24 cellular contexts compared by ENCODE assay signal in the genomic region with DNA sequence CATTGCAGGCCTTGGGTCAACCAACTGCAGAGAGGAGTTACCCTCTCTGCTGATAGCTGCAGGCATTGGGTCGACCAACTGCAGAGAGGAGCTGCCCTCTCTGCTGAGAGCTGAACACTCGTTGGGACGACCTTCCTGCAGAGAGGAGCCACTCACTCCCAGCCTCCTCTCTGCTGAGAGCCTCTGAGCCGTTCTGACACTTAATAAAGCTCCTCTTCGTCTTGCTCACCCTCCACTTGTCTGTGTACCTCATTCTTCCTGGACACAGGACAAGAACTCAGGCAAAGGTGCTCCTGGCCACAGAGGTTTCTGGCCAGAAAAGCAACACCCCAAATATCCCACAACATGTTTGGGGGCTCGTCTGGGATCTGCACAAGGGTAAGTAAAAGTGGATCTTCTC. TPM values are rescaled to one million over a fixed set of nuclear protein-coding genes. Genes with fewer than 3 reads are reported as not detected.
"Had no signal": no experiment of that assay in that cellular context is flagged by ENCODE, and none has a peak within 500 bp of the region (broad histone marks: within the 10 kb centered on the region; RNA-seq: fewer than 3 reads in every experiment).

No MANE protein-coding gene starts in this region.

- H3K4me1 ChIP-seq: SJCRH30 had no signal

- DNase-seq: Kasumi-1; MM.1S; NCI-H1092 treated with DMSO at 0.1 percent for 48 hours; NCI-H1436; NCI-H187; NCI-H2029; NCI-H2081 treated with DMSO at 0.1 percent for 48 hours; NCI-H2171; NCI-H226; NCI-H446; NCI-H510A; NCI-H524 treated with DMSO at 0.1 percent for 48 hours; NCI-H69; NCI-H774; NK-92 treated with Interleukin-12 subunit alpha and Interleukin-12 subunit beta, amount 100 ng/mL, for 24 hours; SHP77 treated with DMSO at 0.1 percent for 48 hours; SJCRH30 had no signal

- H3K9me3 ChIP-seq: SJCRH30 had no signal

- H3K27me3 ChIP-seq: SJCRH30 had no signal

- H3K27ac Mint-ChIP-seq: IgD-negative memory B cell had no signal

- ATAC-seq: K562, Panc1, SK-N-SH treated with all-trans-retinoic acid at 6 μM for 48 hours had no signal

- H3K36me3 ChIP-seq: SJCRH30 had no signal

- H3K4me2 ChIP-seq: KMS-11 had no signal

- H3K4me3 ChIP-seq: K562, SJCRH30 had no signal

- H3K9ac ChIP-seq: KMS-11 had no signal

- H3K27ac ChIP-seq: HL-60, KMS-11, RWPE1, SJCRH30 had no signal

RNA-seq across cellular contexts. Expression of gene PKP3, which starts 7.5 kb away (rescaled TPM):
- polyA plus RNA-seq: IgD-negative memory B cell had no signal

RNA-seq across cellular contexts. Expression of gene B4GALNT4, which starts 17.2 kb away (rescaled TPM):
- polyA plus RNA-seq: IgD-negative memory B cell had no signal
